ENCODE assay signal across 2 cellular contexts in genomic region chr1:156920233-156921052, GRCh38.
TF ChIP-seq lines count a peak whose summit lies in the region.

Gene LRRC71, plus strand, starts transcription at chr1:156920632. Its CDS starts 172 bp downstream, at chr1:156920804.

TF ChIP-seq in Ishikawa, 13 proteins besides CTCF, POLR2A, EP300 and RAD21 (continued from another document):
- TF ChIP-seq USF1 (IDR thresholded peaks at IDR 0.05) (peak; percentile 34; the same call in 1 of the 2 replicates), YY1 (IDR thresholded peaks at IDR 0.05; ENCODE audit: low read depth) (no peak), CREB1 (IDR thresholded peaks at IDR 0.05; ENCODE audit: low read depth) (no peak), EGR1 (IDR thresholded peaks at IDR 0.05) (no peak), NFIC (IDR thresholded peaks at IDR 0.05) (no peak)

TF ChIP-seq in K562, 482 proteins besides CTCF, POLR2A, EP300 and RAD21 (continued from another document and continues in another):
- 0 out of 2 replicates have a peak, but pooled peaks have one; percentile 27 for TF ChIP-seq CREB3L1 (IDR thresholded peaks at IDR 0.05; ENCODE audit: borderline replicate concordance, low read depth)
- peak; percentile 46 for TF ChIP-seq ZFX (CRISPR knock-in tag; IDR thresholded peaks at IDR 0.05)
- TF ChIP-seq EGR1 (conservative IDR thresholded peaks at IDR 0.05), result peak; percentile 45; the same call in 1 of the 2 replicates
- no peak for TF ChIP-seq PYGO2 (tag; IDR thresholded peaks at IDR 0.05)
- TF ChIP-seq HNRNPL (IDR thresholded peaks at IDR 0.05; ENCODE audit: low read depth, low read length), result peak; percentile 88
- peak; percentile 45; the same call in 1 of the 2 replicates for TF ChIP-seq SREBF1 (IDR thresholded peaks at IDR 0.05; ENCODE audit: borderline replicate concordance, low read depth, low read length)
- no peak for TF ChIP-seq PCBP2 (IDR thresholded peaks at IDR 0.05; ENCODE audit: low read depth, low read length, poor library complexity, severe bottlenecking)
- TF ChIP-seq TCF15 (CRISPR knock-in tag; IDR thresholded peaks at IDR 0.05), result no peak
- peak; percentile 78 to 89 for TF ChIP-seq MNT (conservative IDR thresholded peaks at IDR 0.05)
- TF ChIP-seq GTF2E2 (tag; IDR thresholded peaks at IDR 0.05), result 0 out of 2 replicates have a peak, but pooled peaks have one; percentile 22
- TF ChIP-seq TBL1XR1 (IDR thresholded peaks at IDR 0.05; ENCODE audit: low read length in 2 of 2), result no peak
- TF ChIP-seq ETV1 (tag; conservative IDR thresholded peaks at IDR 0.05; ENCODE audit: low read depth), result peak; percentile 48; the same call in 1 of the 2 replicates
- no peak for TF ChIP-seq BCLAF1 (IDR thresholded peaks at IDR 0.05; ENCODE audit: borderline replicate concordance in 1 of 2, control insufficient read depth in 1 of 2, low read depth in 2 of 2, low read length in 1 of 2)
- TF ChIP-seq BCOR (IDR thresholded peaks at IDR 0.05), result no peak; the same call in 1 of the 2 replicates
- TF ChIP-seq KLF16 (IDR thresholded peaks at IDR 0.05), result peak; percentile 68
- TF ChIP-seq CBX1 (IDR thresholded peaks at IDR 0.05; ENCODE audit: low read depth), result 0 out of 2 replicates have a peak, but pooled peaks have one; percentile 24
- no peak for TF ChIP-seq CAMTA2 (CRISPR knock-in tag; conservative IDR thresholded peaks at IDR 0.05)
- peak in 1 of 2 experiments; percentile 39; a peak in 1 of 4 replicates for TF ChIP-seq NRF1 (conservative IDR thresholded peaks at IDR 0.05 in 1 of 2, IDR thresholded peaks at IDR 0.05 in 1 of 2)
- TF ChIP-seq ZBTB11 (CRISPR knock-in tag; IDR thresholded peaks at IDR 0.05), result peak in 1 of 3 experiments; percentile 58; a peak in 2 of 6 replicates
- TF ChIP-seq ZNF12 (CRISPR knock-in tag; IDR thresholded peaks at IDR 0.05), result no peak
- peak; percentile 82 for TF ChIP-seq STAG1 (CRISPR knock-in tag; IDR thresholded peaks at IDR 0.05; ENCODE audit: borderline replicate concordance)
- TF ChIP-seq CTBP1 (IDR thresholded peaks at IDR 0.05; ENCODE audit: borderline replicate concordance), result peak; percentile 92
- peak; percentile 91 for TF ChIP-seq GATA2 (CRISPR knock-in tag; IDR thresholded peaks at IDR 0.05)
- TF ChIP-seq ATF7 (IDR thresholded peaks at IDR 0.05), result peak; percentile 66; the same call in 1 of the 2 replicates
- 0 out of 2 replicates have a peak, but pooled peaks have one; percentile 48 for TF ChIP-seq ZBTB17 (CRISPR knock-in tag; IDR thresholded peaks at IDR 0.05)
- peak; percentile 78; the same call in 1 of the 2 replicates for TF ChIP-seq KLF13 (tag; IDR thresholded peaks at IDR 0.05; ENCODE audit: borderline replicate concordance, low read depth)
- TF ChIP-seq ZNF165 (CRISPR knock-in tag; IDR thresholded peaks at IDR 0.05; ENCODE audit: borderline replicate concordance), result no peak
- TF ChIP-seq HDGF (IDR thresholded peaks at IDR 0.05), result 0 out of 2 replicates have a peak, but pooled peaks have one; percentile 46
- no peak for TF ChIP-seq ZNF699 (CRISPR knock-in tag; IDR thresholded peaks at IDR 0.05; ENCODE audit: insufficient replicate concordance)
- peak; percentile 73 to 76 for TF ChIP-seq E2F6 (IDR thresholded peaks at IDR 0.05; ENCODE audit: borderline replicate concordance in 1 of 2, extremely low read depth in 1 of 2, insufficient read depth in 1 of 2, insufficient read length in 1 of 2, low read depth in 1 of 2, low read length in 1 of 2, poor library complexity in 1 of 2, severe bottlenecking in 1 of 2)
- TF ChIP-seq ZC3H4 (CRISPR knock-in tag; IDR thresholded peaks at IDR 0.05; ENCODE audit: borderline replicate concordance), result no peak
- peak; percentile 85 for TF ChIP-seq L3MBTL2 (IDR thresholded peaks at IDR 0.05)
- TF ChIP-seq E2F5 (CRISPR knock-in tag; IDR thresholded peaks at IDR 0.05), result 0 out of 2 replicates have a peak, but pooled peaks have one; percentile 34
- peak; percentile 90; the same call in 1 of the 2 replicates for TF ChIP-seq ESRRA (IDR thresholded peaks at IDR 0.05; ENCODE audit: borderline replicate concordance, low read depth)
- peak; percentile 83 for TF ChIP-seq XRCC5 (IDR thresholded peaks at IDR 0.05; ENCODE audit: low read depth, low read length)
